In the genomic region with DNA sequence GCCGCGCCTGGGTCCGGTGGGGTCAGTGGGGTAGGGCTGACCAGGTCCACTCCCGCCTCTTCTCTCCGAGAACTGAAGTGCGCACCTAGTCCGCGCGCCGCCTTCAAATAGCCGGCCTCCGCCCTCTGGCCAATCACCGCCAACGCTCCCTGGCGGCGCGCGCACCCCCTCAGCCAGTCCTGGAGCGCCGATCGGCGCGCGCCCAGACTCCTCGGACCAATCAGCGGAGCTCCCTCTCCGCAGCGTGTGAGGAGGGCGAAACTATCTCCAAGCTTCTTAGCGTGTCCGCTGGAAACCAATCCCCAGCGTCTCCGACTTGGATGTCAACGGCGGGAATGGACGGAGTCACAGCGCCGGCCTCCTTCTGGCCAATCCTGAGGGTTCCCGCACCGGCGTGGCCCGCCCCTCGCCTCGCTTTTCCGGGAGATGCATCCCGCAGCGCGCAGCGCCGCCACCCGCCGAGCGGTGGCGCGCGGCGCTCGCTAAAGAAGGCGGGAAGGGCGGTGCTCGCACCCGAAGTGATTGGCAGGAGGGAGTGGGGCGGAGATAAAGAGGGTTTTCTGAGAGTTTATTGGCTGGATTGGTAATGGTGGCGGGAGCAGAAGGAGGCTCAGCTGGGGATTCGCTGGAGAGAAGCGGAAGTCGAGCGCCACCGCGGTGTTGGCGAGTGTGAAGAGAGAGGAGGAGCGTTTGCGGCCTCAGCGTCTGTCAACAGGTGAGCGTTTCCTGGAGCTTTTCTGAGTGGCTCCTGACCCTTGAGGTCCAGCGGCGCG, we compare ENCODE assay signal across 8 cellular contexts. TPM values are rescaled to one million over a fixed set of nuclear protein-coding genes. Genes with fewer than 3 reads are reported as not detected.
DNase-seq lines count a peak whose midpoint lies in the region; ATAC-seq and TF ChIP-seq lines count a peak whose summit lies in the region.

A gene (minus strand): TSS at position 81 of the 773 bp plus-strand sequence. CDS start 133 bp downstream, outside the sequence.

- DNase-seq in C1 segment of cervical spinal cord (lab: John Stamatoyannopoulos, UW) (peak; percentile 92 to 100 (median 98)), NCI-H526 (lab: John Stamatoyannopoulos, UW) (peak; percentile 99 to 100), colonic mucosa (peak; percentile 98), kidney tubule cell (ENCODE audit: low spot score) (peak; percentile 100)
- DNase-seq in activated CD4-positive, alpha-beta T cell treated with anti-CD3 and anti-CD28 coated beads for 48 hours = peak; percentile 99
- peak; percentile 90 to 97 (median 92) for DNase-seq in stimulated activated CD4-positive, alpha-beta T cell treated with anti-CD3 and anti-CD28 coated beads, Interleukin-1b, Interleukin-23, amount 100 ng/mL, for 24 hours (ENCODE audit: low read depth in 4 of 4, low spot score in 1 of 4)

- peak within 1 kb of the TSS; percentile 76 for H3K4me3 ChIP-seq in colonic mucosa

- H3K27ac ChIP-seq in colonic mucosa = peak within 1 kb of the TSS; percentile 91

- peaks cover 5% of the 10 kb centered on the region for H3K4me1 ChIP-seq in colonic mucosa

- H3K27me3 ChIP-seq in colonic mucosa = no peaks in the 10 kb centered on the region

- peak; percentile 81 for TF ChIP-seq CTCF in colonic mucosa (IDR thresholded peaks at IDR 0.05)

- ATAC-seq in GM19324 (IDR thresholded peaks at IDR 0.05; ENCODE audit: low FRiP score, unreplicated experiment) = peak; percentile 86
- ATAC-seq in HG03469 (IDR thresholded peaks at IDR 0.05; ENCODE audit: unreplicated experiment) = peak; percentile 71

- H3K9me3 ChIP-seq in colonic mucosa = no peaks in the 10 kb centered on the region

- intact Hi-C loops in colonic mucosa (cut with DNase I) = no loop called here

- H3K36me3 ChIP-seq in colonic mucosa = no peaks in the 10 kb centered on the region

- H3K9ac ChIP-seq in colonic mucosa (ENCODE audit: low read depth in 2 of 2, low read length in 2 of 2) = peak within 1 kb of the TSS; percentile 66 to 74

RNA-seq across cellular contexts. Expression of the gene that starts here (rescaled TPM):
- total RNA-seq in colonic mucosa = 10 to 100 TPM; 12.9 to 64.0 TPM

Comparison
In these comparisons a context has a peak if more than half of its experiments do, and no peak if none do; other contexts are left out.
1. Peak in every context shown above with its lines: DNase-seq, ATAC-seq, H3K4me3 ChIP-seq and H3K27ac ChIP-seq.